Comparison of ENCODE assay signal across 22 cellular contexts in the genomic region with DNA sequence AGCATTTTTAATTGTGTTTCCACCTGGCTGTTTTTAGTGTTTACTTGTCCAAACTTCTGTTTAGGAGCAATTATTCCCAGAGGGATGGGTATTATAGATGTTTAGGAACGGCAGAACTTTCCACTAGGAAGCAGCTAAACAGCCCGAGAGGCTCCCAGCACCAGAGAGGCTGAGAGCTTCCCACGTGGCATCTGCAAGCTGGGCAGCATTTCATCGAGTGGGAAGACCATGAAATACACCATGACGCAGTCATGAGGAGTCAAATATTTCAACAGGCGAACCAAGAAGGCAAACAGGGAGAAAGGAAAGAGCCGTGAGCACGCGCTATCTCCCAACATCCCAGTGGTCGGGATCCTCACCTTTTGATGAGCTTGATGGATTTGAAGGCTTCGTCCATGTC. TPM values are rescaled to one million over a fixed set of nuclear protein-coding genes. Genes with fewer than 3 reads are reported as not detected.
"Had no signal": no experiment of that assay in that cellular context is flagged by ENCODE, and none has a peak within 500 bp of the region (broad histone marks: within the 10 kb centered on the region; RNA-seq: fewer than 3 reads in every experiment).

No MANE protein-coding gene starts in this region.

- H3K4me3 ChIP-seq: adrenal gland, breast epithelium, coronary artery, heart right ventricle, left ventricle myocardium inferior, smooth muscle cell, thoracic aorta had no signal

- H3K4me3 Mint-ChIP-seq: stimulated activated effector memory CD8-positive, alpha-beta T cell treated with anti-CD3 and anti-CD28 coated beads, Interleukin-12 subunit alpha, Interleukin-12 subunit beta, amount 100 ng/mL, for 72 hours had no signal

- H3K27me3 ChIP-seq: adrenal gland, breast epithelium, heart right ventricle had no signal

- H3K9me3 Mint-ChIP-seq: stimulated activated effector memory CD8-positive, alpha-beta T cell treated with anti-CD3 and anti-CD28 coated beads, Interleukin-12 subunit alpha, Interleukin-12 subunit beta, amount 100 ng/mL, for 72 hours had no signal

- H2AFZ ChIP-seq: parathyroid adenoma had no signal

- H3K36me3 ChIP-seq: breast epithelium had no signal

- H3K27ac ChIP-seq: coronary artery, left ventricle myocardium inferior, parathyroid adenoma had no signal

- H3K4me1 ChIP-seq: adrenal gland, breast epithelium, parathyroid adenoma had no signal

- H3K4me2 ChIP-seq: smooth muscle cell had no signal

- ATAC-seq: activated CD4-positive, CD25-positive, alpha-beta regulatory T cell treated with anti-CD3 and anti-CD28 coated beads, Interleukin-2, amount 50 U/mL, for 24 hours; heart right ventricle; sciatic nerve; SK-N-SH treated with all-trans-retinoic acid at 6 μM for 48 hours; stimulated activated effector memory CD8-positive, alpha-beta T cell treated with anti-CD3 and anti-CD28 coated beads, Interleukin-12 subunit alpha, Interleukin-12 subunit beta, amount 100 ng/mL, for 72 hours had no signal

- DNase-seq: activated CD8-positive, alpha-beta memory T cell treated with anti-CD3 and anti-CD28 coated beads for 24 hours; activated naive CD4-positive, alpha-beta T cell treated with anti-CD3 and anti-CD28 coated beads, Interleukin-2, amount 50 U/mL, for 16 hours; adrenal gland; erythroblast; heart right ventricle; kidney glomerular epithelial cell; left ventricle myocardium inferior; mammary epithelial cell; midbrain; stimulated activated CD4-positive, alpha-beta T cell treated with anti-CD3 and anti-CD28 coated beads, Interleukin-4, amount 100 ng/mL, for 24 hours; T-helper 1 cell; T1000 had no signal

- H3K9me3 ChIP-seq: adrenal gland, breast epithelium, heart right ventricle, left ventricle myocardium inferior, thoracic aorta had no signal

RNA-seq across cellular contexts. Expression of a gene that starts 24.1 kb away (rescaled TPM):
- total RNA-seq: astrocyte had no signal
